ENCODE assay signal across 8 cellular contexts in genomic region chr9:137551656-137552534, GRCh38.
DNase-seq lines count a peak whose midpoint lies in the region; ATAC-seq and TF ChIP-seq lines count a peak whose summit lies in the region.

Gene MRPL41 (plus strand): TSS chr9:137551879. CDS start chr9:137552082, 203 bp downstream.

- peak within 1 kb of the TSS; percentile 69 for H3K27ac ChIP-seq in cingulate gyrus (ENCODE audit: low read depth, low read length)
- H3K27ac ChIP-seq in layer of hippocampus (ENCODE audit: low read depth, low read length): peak within 1 kb of the TSS; percentile 84

- TF ChIP-seq CTCF in AG09309 (IDR thresholded peaks at IDR 0.05; ENCODE audit: control insufficient read depth, insufficient read depth, low read depth, low read length, missing control alignments): no peak

- ATAC-seq in GM19023 (IDR thresholded peaks at IDR 0.05; ENCODE audit: unreplicated experiment): peak; percentile 86
- ATAC-seq in HG03196 (IDR thresholded peaks at IDR 0.05; ENCODE audit: unreplicated experiment): peak; percentile 75

- no peaks in the 10 kb centered on the region for H3K27me3 ChIP-seq in layer of hippocampus (ENCODE audit: control insufficient read depth, insufficient read depth, low read length)

- DNase-seq in AG09309 (ENCODE audit: low read depth) (no peak), NCI-H524 (lab: John Stamatoyannopoulos, UW) (peak; percentile 81 to 89)
- DNase-seq in activated CD4-positive, alpha-beta T cell treated with anti-CD3 and anti-CD28 coated beads for 48 hours: peak; percentile 92
- peak; percentile 71 to 91 for DNase-seq in stimulated activated CD4-positive, alpha-beta T cell treated with anti-CD3 and anti-CD28 coated beads, Interleukin-1b, Interleukin-23, amount 100 ng/mL, for 4 hours (ENCODE audit: low read depth in 2 of 2)

- peak within 1 kb of the TSS; percentile 85 for H3K4me3 ChIP-seq in AG09309 (ENCODE audit: control insufficient read depth, low read depth, low read length)
